18 cellular contexts compared by ENCODE assay signal in genomic region chr5:76458492-76458863, GRCh38. TPM values are rescaled to one million over a fixed set of nuclear protein-coding genes. Genes with fewer than 3 reads are reported as not detected.
DNase-seq lines count a peak whose midpoint lies in the region; ATAC-seq and TF ChIP-seq lines count a peak whose summit lies in the region.
"Had no signal": no experiment of that assay in that cellular context is flagged by ENCODE, and none has a peak within 500 bp of the region (broad histone marks: within the 10 kb centered on the region; RNA-seq: fewer than 3 reads in every experiment).

No MANE protein-coding gene starts in this region.

- peaks cover 7 to 13% of the 10 kb centered on the region in 2 donors for H3K36me3 Mint-ChIP-seq in activated T-cell treated with anti-CD3 and anti-CD28 coated beads, Interleukin-2, amount 50 U/mL, for 72 hours (ENCODE audit: insufficient read depth in 2 of 2)
- H3K36me3 Mint-ChIP-seq in immature natural killer cell (peaks cover 14 to 19% (median 16%) of the 10 kb centered on the region in 3 donors), natural killer cell (no peaks in the 10 kb centered on the region)
- peaks cover 26% of the 10 kb centered on the region for H3K36me3 Mint-ChIP-seq in activated CD4-positive, alpha-beta memory T cell treated with anti-CD3 and anti-CD28 coated beads for 36 hours
- H3K36me3 Mint-ChIP-seq in naive thymus-derived CD8-positive, alpha-beta T cell = peaks cover 17 to 43% (median 19%) of the 10 kb centered on the region in 3 donors

- H3K9me3 Mint-ChIP-seq in activated T-cell treated with anti-CD3 and anti-CD28 coated beads, Interleukin-2, amount 50 U/mL, for 72 hours = peaks cover 0 to 2% of the 10 kb centered on the region in 2 donors
- H3K9me3 Mint-ChIP-seq in immature natural killer cell (no peaks in the 10 kb centered on the region), natural killer cell (no peaks in the 10 kb centered on the region)
- no peaks in the 10 kb centered on the region for H3K9me3 Mint-ChIP-seq in activated CD4-positive, alpha-beta memory T cell treated with anti-CD3 and anti-CD28 coated beads for 36 hours
- H3K9me3 Mint-ChIP-seq in naive thymus-derived CD8-positive, alpha-beta T cell = no peaks in the 10 kb centered on the region
- H3K9me3 Mint-ChIP-seq: IgD-negative memory B cell had no signal

- CTCF ChIA-PET in activated CD4-positive, alpha-beta memory T cell treated with anti-CD3 and anti-CD28 coated beads for 36 hours (lab: Charles Lee) = interaction anchor here (0.8 to 1.2 kb wide), 2 partner anchors 9 to 55 kb away, joined by 3 read pairs; no protein-coding TSS in a partner anchor

- POLR2A ChIA-PET in activated CD4-positive, alpha-beta memory T cell treated with anti-CD3 and anti-CD28 coated beads for 36 hours (lab: Charles Lee) = no interaction called here
- POLR2A ChIA-PET in naive thymus-derived CD8-positive, alpha-beta T cell (lab: Charles Lee) = no interaction called here

- H3K4me1 Mint-ChIP-seq in activated T-cell treated with anti-CD3 and anti-CD28 coated beads, Interleukin-2, amount 50 U/mL, for 72 hours (ENCODE audit: low read depth) = peaks cover 38% of the 10 kb centered on the region
- H3K4me1 Mint-ChIP-seq in immature natural killer cell (peaks cover 80 to 92% of the 10 kb centered on the region in 2 donors), natural killer cell (peaks cover 69 to 76% of the 10 kb centered on the region in 2 donors)
- peaks cover 44% of the 10 kb centered on the region for H3K4me1 Mint-ChIP-seq in activated CD4-positive, alpha-beta memory T cell treated with anti-CD3 and anti-CD28 coated beads for 36 hours (ENCODE audit: low read depth)
- H3K4me1 Mint-ChIP-seq in naive thymus-derived CD8-positive, alpha-beta T cell = peaks cover 26 to 58% (median 51%) of the 10 kb centered on the region in 4 donors

- TF ChIP-seq CTCF in natural killer cell (IDR thresholded peaks at IDR 0.05) = no peak

- H3K27me3 Mint-ChIP-seq in activated T-cell treated with anti-CD3 and anti-CD28 coated beads, Interleukin-2, amount 50 U/mL, for 72 hours (ENCODE audit: low read depth) = no peaks in the 10 kb centered on the region
- H3K27me3 Mint-ChIP-seq in immature natural killer cell (ENCODE audit: low read depth in 3 of 3) = no peaks in the 10 kb centered on the region
- H3K27me3 Mint-ChIP-seq in natural killer cell (ENCODE audit: low read depth in 2 of 2) = no peaks in the 10 kb centered on the region
- no peaks in the 10 kb centered on the region for H3K27me3 Mint-ChIP-seq in activated CD4-positive, alpha-beta memory T cell treated with anti-CD3 and anti-CD28 coated beads for 36 hours
- no peaks in the 10 kb centered on the region for H3K27me3 Mint-ChIP-seq in naive thymus-derived CD8-positive, alpha-beta T cell
- H3K27me3 Mint-ChIP-seq: IgD-negative memory B cell had no signal

- H3K27ac Mint-ChIP-seq in activated T-cell treated with anti-CD3 and anti-CD28 coated beads, Interleukin-2, amount 50 U/mL, for 72 hours = peak overlapping the region; percentile 63
- H3K27ac Mint-ChIP-seq in immature natural killer cell (peak overlapping the region; percentile 67 to 91 (median 84)), natural killer cell (peak overlapping the region; percentile 86 to 88)
- H3K27ac Mint-ChIP-seq in activated CD4-positive, alpha-beta memory T cell treated with anti-CD3 and anti-CD28 coated beads for 36 hours = no peak overlapping the region
- peak overlapping the region in 4 of 10 donors; percentile 32 to 87 (median 70) for H3K27ac Mint-ChIP-seq in naive thymus-derived CD8-positive, alpha-beta T cell
- H3K27ac Mint-ChIP-seq: IgD-negative memory B cell had no signal

- intact Hi-C loops in natural killer cell (cut with micrococcal nuclease) = loop anchor here (5.0 kb wide), 1 partner anchor 46 kb away; no protein-coding TSS in a partner anchor
- intact Hi-C loops in activated CD4-positive, alpha-beta memory T cell treated with anti-CD3 and anti-CD28 coated beads for 36 hours (cut with micrococcal nuclease) = no loop called here

- DNase-seq in activated T-cell treated with anti-CD3 and anti-CD28 coated beads, Interleukin-2, amount 50 U/mL, for 72 hours = no peak
- DNase-seq in activated T-cell treated with anti-CD3 and anti-CD28 coated beads for 4 hours (no peak), immature natural killer cell (no peak), natural killer cell (no peak)
- DNase-seq in activated CD4-positive, alpha-beta memory T cell treated with anti-CD3 and anti-CD28 coated beads for 36 hours = no peak
- DNase-seq in naive thymus-derived CD8-positive, alpha-beta T cell = no peak
- DNase-seq: 8988T, C1 segment of cervical spinal cord, NCI-H1417, NCI-H2029, NCI-H2171 treated with DMSO at 0.1 percent for 48 hours, NCI-H510A, Right ventricle myocardium superior had no signal

- no peak for ATAC-seq in activated T-cell treated with anti-CD3 and anti-CD28 coated beads, Interleukin-2, amount 50 U/mL, for 72 hours (replicated peaks in 1 of 2)
- ATAC-seq in natural killer cell (peak in 1 of 3 donors; percentile 12), GM19395 (IDR thresholded peaks at IDR 0.05; ENCODE audit: unreplicated experiment) (no peak), GM19328 (IDR thresholded peaks at IDR 0.05; ENCODE audit: unreplicated experiment) (no peak)
- ATAC-seq in naive thymus-derived CD8-positive, alpha-beta T cell = no peak
- ATAC-seq: HCT116, Panc1 had no signal

- no peak overlapping the region for H3K4me3 Mint-ChIP-seq in activated T-cell treated with anti-CD3 and anti-CD28 coated beads, Interleukin-2, amount 50 U/mL, for 72 hours
- H3K4me3 Mint-ChIP-seq in immature natural killer cell = peak overlapping the region in 3 of 5 donors; percentile 30 to 33 (median 31)
- peak overlapping the region; percentile 37 for H3K4me3 Mint-ChIP-seq in natural killer cell
- H3K4me3 Mint-ChIP-seq in activated CD4-positive, alpha-beta memory T cell treated with anti-CD3 and anti-CD28 coated beads for 36 hours = no peak overlapping the region
- H3K4me3 Mint-ChIP-seq in naive thymus-derived CD8-positive, alpha-beta T cell = no peak overlapping the region

RNA-seq across cellular contexts. Expression of gene IQGAP2, which starts 55.4 kb away (rescaled TPM):
- total RNA-seq in activated T-cell treated with anti-CD3 and anti-CD28 coated beads, Interleukin-2, amount 50 U/mL, for 72 hours = 100 to 1,000 TPM in 1 of 2 donors, 10 to 100 TPM in 1; 78.0 to 108 TPM
- 10 to 100 TPM; 38.8 to 92.5 (median 43.6) TPM for polyA plus RNA-seq in immature natural killer cell
- 100 to 1,000 TPM; 172 to 218 (median 207) TPM for total RNA-seq in natural killer cell
- total RNA-seq in activated CD4-positive, alpha-beta memory T cell treated with anti-CD3 and anti-CD28 coated beads for 36 hours = 10 to 100 TPM; 92.7 to 93.0 TPM
- total RNA-seq in naive thymus-derived CD8-positive, alpha-beta T cell = 10 to 100 TPM; 66.7 to 74.0 TPM
- polyA plus RNA-seq in naive thymus-derived CD8-positive, alpha-beta T cell = 10 to 100 TPM; 16.2 to 22.0 (median 19.5) TPM

Comparison
In these comparisons a context has a peak if more than half of its experiments do, and no peak if none do; other contexts are left out.
1. H3K4me3 Mint-ChIP-seq: peak in immature natural killer cell (3 of 5) and natural killer cell (single experiment); none in activated T-cell treated with anti-CD3 and anti-CD28 coated beads, Interleukin-2, amount 50 U/mL, for 72 hours (0 of 2), activated CD4-positive, alpha-beta memory T cell treated with anti-CD3 and anti-CD28 coated beads for 36 hours (single experiment) and naive thymus-derived CD8-positive, alpha-beta T cell (0 of 10).